13 cellular contexts compared by ENCODE assay signal in the genomic region with DNA sequence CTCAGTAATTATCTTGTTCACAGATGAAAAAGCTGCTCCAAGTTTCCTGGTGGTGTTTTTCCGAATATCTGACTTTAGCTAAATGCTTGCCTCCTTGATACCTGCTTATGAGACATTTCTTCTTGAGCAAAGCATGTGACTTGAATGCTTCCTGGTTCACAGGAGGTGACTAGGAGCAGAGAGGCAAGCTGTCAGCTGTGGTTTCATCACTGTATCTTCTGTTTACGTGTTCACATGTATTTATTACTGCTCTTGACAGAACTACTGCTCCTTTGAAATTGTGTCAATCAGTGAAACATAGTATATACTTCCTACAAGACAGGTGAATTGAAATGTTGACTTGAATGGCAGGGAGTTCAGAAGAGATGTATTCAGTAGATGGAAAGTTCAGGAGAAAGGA. TPM values are rescaled to one million over a fixed set of nuclear protein-coding genes. Genes with fewer than 3 reads are reported as not detected.
DNase-seq lines count a peak whose midpoint lies in the region; ATAC-seq, FAIRE-seq and TF ChIP-seq lines count a peak whose summit lies in the region.
"Had no signal": no experiment of that assay in that cellular context is flagged by ENCODE, and none has a peak within 500 bp of the region (broad histone marks: within the 10 kb centered on the region; RNA-seq: fewer than 3 reads in every experiment).

No MANE protein-coding gene starts in this region.

- ATAC-seq in CD8-positive, alpha-beta T cell: peak; percentile 84
- peak; percentile 54 for ATAC-seq in GM18498 (IDR thresholded peaks at IDR 0.05; ENCODE audit: unreplicated experiment)
- ATAC-seq in HepG2: no peak
- ATAC-seq in GM21528 (IDR thresholded peaks at IDR 0.05; ENCODE audit: low FRiP score, unreplicated experiment): no peak

- no peaks in the 10 kb centered on the region for H3K9me3 ChIP-seq in CD8-positive, alpha-beta T cell (ENCODE audit: low read length)
- no peaks in the 10 kb centered on the region for H3K9me3 ChIP-seq in HepG2 (ENCODE audit: low read length)
- H3K9me3 ChIP-seq: right atrium auricular region had no signal

- H3K4me3 Mint-ChIP-seq in CD8-positive, alpha-beta T cell: no peak overlapping the region
- H3K4me3 Mint-ChIP-seq in activated T-helper 2 cell treated with anti-CD3 and anti-CD28 coated beads, Interferon-gamma antibody, Interleukin-2, Interleukin-4, amounts not matched to agents 10 μg/mL and 5 μg/mL and 100 μg/mL, durations not matched to agents 14 hours and 24 hours and 36 hours (ENCODE audit: low read depth): no peak overlapping the region

- 48% methylated on average over 2 of the region's 2 CpGs for WGBS in HepG2 (ENCODE audit: low lambda C conversion rate)

- no peaks in the 10 kb centered on the region for H3K27me3 ChIP-seq in CD8-positive, alpha-beta T cell (ENCODE audit: insufficient read depth, low read length)
- no peaks in the 10 kb centered on the region for H3K27me3 ChIP-seq in HepG2 (ENCODE audit: control insufficient read depth in 1 of 2, insufficient read depth in 2 of 2, low read length in 2 of 2)
- H3K27me3 ChIP-seq: right atrium auricular region had no signal

- H3K79me2 ChIP-seq in HepG2 (ENCODE audit: insufficient read depth, low read length): no peaks in the 10 kb centered on the region

- no peaks in the 10 kb centered on the region for H3K36me3 ChIP-seq in CD8-positive, alpha-beta T cell (ENCODE audit: insufficient read depth, low read length)
- no peaks in the 10 kb centered on the region for H3K36me3 ChIP-seq in HepG2 (replicated peaks in 1 of 2; ENCODE audit: control insufficient read depth in 1 of 2, insufficient read depth in 2 of 2, low read length in 2 of 2)
- H3K36me3 ChIP-seq: right atrium auricular region had no signal

- intact Hi-C loops in CD8-positive, alpha-beta T cell (cut with DNase I, micrococcal nuclease): loop anchor here (1.0 to 10.0 kb wide), 2 partner anchors 9 to 1160 kb away; partner anchors contain the start of gene SPPL2A (in 1 of the 2)
- intact Hi-C loops in HepG2 (cut with micrococcal nuclease; ENCODE audit: unreplicated experiment): no loop called here
- intact Hi-C loops in activated T-helper 2 cell treated with anti-CD3 and anti-CD28 coated beads, Interferon-gamma antibody, Interleukin-2, Interleukin-4, amounts not matched to agents 10 μg/mL and 5 μg/mL and 100 μg/mL, durations not matched to agents 14 hours and 24 hours and 36 hours (cut with micrococcal nuclease): no loop called here

- no peak overlapping the region for H3K27ac ChIP-seq in CD8-positive, alpha-beta T cell (ENCODE audit: low read depth, low read length)
- H3K27ac ChIP-seq in HepG2 (ENCODE audit: extremely low read length, insufficient read depth, low read length): no peak overlapping the region
- H3K27ac ChIP-seq: right atrium auricular region had no signal

- TF ChIP-seq CTCF in CD8-positive, alpha-beta T cell (IDR thresholded peaks at IDR 0.05): no peak
- TF ChIP-seq CTCF in HepG2 (CRISPR knock-in tag; IDR thresholded peaks at IDR 0.05): no peak

- no peaks in the 10 kb centered on the region for H3K9me3 Mint-ChIP-seq in CD8-positive, alpha-beta T cell
- no peaks in the 10 kb centered on the region for H3K9me3 Mint-ChIP-seq in activated T-helper 2 cell treated with anti-CD3 and anti-CD28 coated beads, Interferon-gamma antibody, Interleukin-2, Interleukin-4, amounts not matched to agents 10 μg/mL and 5 μg/mL and 100 μg/mL, durations not matched to agents 14 hours and 24 hours and 36 hours

- peak in 1 of 7 experiments; percentile 30 for DNase-seq in CD8-positive, alpha-beta T cell
- DNase-seq in activated CD4-positive, alpha-beta T cell treated with anti-CD3 and anti-CD28 coated beads, Interleukin-2, amount 50 U/mL, for 1 hour: peak; percentile 9
- no peak for DNase-seq in HepG2 (ENCODE audit: low spot score)
- DNase-seq in DMS114 treated with DMSO at 0.1 percent for 48 hours (lab: John Stamatoyannopoulos, UW; ENCODE audit: unreplicated experiment): no peak
- DNase-seq in activated T-helper 2 cell treated with anti-CD3 and anti-CD28 coated beads, Interferon-gamma antibody, Interleukin-2, Interleukin-4, amounts not matched to agents 10 μg/mL and 5 μg/mL and 100 μg/mL, durations not matched to agents 14 hours and 24 hours and 36 hours (ENCODE audit: low spot score): no peak
- DNase-seq in UCSD-AML1 (lab: John Stamatoyannopoulos, UW; ENCODE audit: unreplicated experiment): no peak
- DNase-seq: HCEC 1CT, NCI-H1694, T-helper 9 cell had no signal

- peak overlapping the region; percentile 38 for H3K27ac Mint-ChIP-seq in CD8-positive, alpha-beta T cell
- no peak overlapping the region for H3K27ac Mint-ChIP-seq in activated T-helper 2 cell treated with anti-CD3 and anti-CD28 coated beads, Interferon-gamma antibody, Interleukin-2, Interleukin-4, amounts not matched to agents 10 μg/mL and 5 μg/mL and 100 μg/mL, durations not matched to agents 14 hours and 24 hours and 36 hours

- no peak for TF ChIP-seq EP300 in HepG2 (IDR thresholded peaks at IDR 0.05; ENCODE audit: low read depth in 2 of 2, low read length in 2 of 2)
- TF ChIP-seq EP300 in HepG2 (CRISPR knock-in tag; IDR thresholded peaks at IDR 0.05; ENCODE audit: borderline replicate concordance): no peak

- H2AFZ ChIP-seq in HepG2 (ENCODE audit: low read length): peak overlapping the region; percentile 63

- CTCF ChIA-PET in CD8-positive, alpha-beta T cell (lab: Charles Lee): no interaction called here
- CTCF ChIA-PET in HepG2 (lab: Yijun Ruan, JAX; ENCODE audit: low intra/inter-chr PET ratio, low total read pairs): no interaction called here

- H3K4me2 ChIP-seq in HepG2 (ENCODE audit: low read depth, low read length): peak overlapping the region; percentile 8; the same call in 1 of the 2 replicates

- in situ Hi-C loops in HepG2 (cut with HindIII; ENCODE audit: extremely low pct_ligation_motif_present, low pct_unique_long_range_greater_than_20kb): no loop called here

- H3K4me1 ChIP-seq in CD8-positive, alpha-beta T cell (ENCODE audit: insufficient read depth, low read length): no peaks in the 10 kb centered on the region
- H3K4me1 ChIP-seq in HepG2 (ENCODE audit: insufficient read depth, low read length): peaks cover 9% of the 10 kb centered on the region; the same call in 1 of the 2 replicates
- H3K4me1 ChIP-seq: right atrium auricular region had no signal

- H4K20me1 ChIP-seq in HepG2 (ENCODE audit: insufficient read depth, low read length): no peaks in the 10 kb centered on the region

- H3K4me3 ChIP-seq in CD8-positive, alpha-beta T cell (ENCODE audit: low read depth, low read length): no peak overlapping the region
- H3K4me3 ChIP-seq in HepG2 (replicated peaks in 1 of 3; ENCODE audit: insufficient read depth in 1 of 3, low read depth in 2 of 3, low read length in 3 of 3): no peak overlapping the region
- H3K4me3 ChIP-seq: right atrium auricular region had no signal

- H3K9ac ChIP-seq in HepG2 (ENCODE audit: insufficient read depth, low read depth, low read length): no peak overlapping the region

- TF ChIP-seq POLR2A in HepG2 (IDR thresholded peaks at IDR 0.05; ENCODE audit: insufficient read depth in 1 of 2, low read depth in 2 of 2, low read length in 2 of 2): no peak

- no TSS peak for BruUV-seq in HepG2 (replicated peaks; lab: Mats Ljungman, UMichigan)

- no peaks in the 10 kb centered on the region for H3K27me3 Mint-ChIP-seq in CD8-positive, alpha-beta T cell (ENCODE audit: low read depth)
- no peaks in the 10 kb centered on the region for H3K27me3 Mint-ChIP-seq in activated T-helper 2 cell treated with anti-CD3 and anti-CD28 coated beads, Interferon-gamma antibody, Interleukin-2, Interleukin-4, amounts not matched to agents 10 μg/mL and 5 μg/mL and 100 μg/mL, durations not matched to agents 14 hours and 24 hours and 36 hours (ENCODE audit: low read depth)

- POLR2A ChIA-PET in CD8-positive, alpha-beta T cell (lab: Charles Lee): interaction anchor here (1.2 kb wide), 1 partner anchor 9 kb away, joined by 4 read pairs; the partner anchor contains the start of gene SPPL2A
- POLR2A ChIA-PET in HepG2 (lab: Yijun Ruan, JAX): interaction anchor here (1.9 kb wide), 1 partner anchor 9 kb away, joined by 9 read pairs; the partner anchor contains the start of gene SPPL2A

- TF ChIP-seq RAD21 in HepG2 (CRISPR knock-in tag; IDR thresholded peaks at IDR 0.05): no peak

- peaks cover 11% of the 10 kb centered on the region for H3K4me1 Mint-ChIP-seq in CD8-positive, alpha-beta T cell (ENCODE audit: low read depth)
- peaks cover 9% of the 10 kb centered on the region for H3K4me1 Mint-ChIP-seq in activated T-helper 2 cell treated with anti-CD3 and anti-CD28 coated beads, Interferon-gamma antibody, Interleukin-2, Interleukin-4, amounts not matched to agents 10 μg/mL and 5 μg/mL and 100 μg/mL, durations not matched to agents 14 hours and 24 hours and 36 hours (ENCODE audit: low read depth)

- FAIRE-seq in HepG2 (lab: Jason Lieb, UNC): no peak
- FAIRE-seq: HTR-8/SVneo had no signal

- H3K36me3 Mint-ChIP-seq in CD8-positive, alpha-beta T cell: no peaks in the 10 kb centered on the region
- no peaks in the 10 kb centered on the region for H3K36me3 Mint-ChIP-seq in activated T-helper 2 cell treated with anti-CD3 and anti-CD28 coated beads, Interferon-gamma antibody, Interleukin-2, Interleukin-4, amounts not matched to agents 10 μg/mL and 5 μg/mL and 100 μg/mL, durations not matched to agents 14 hours and 24 hours and 36 hours (ENCODE audit: low read depth)

RNA-seq across cellular contexts. Expression of gene SPPL2A, which starts 8.9 kb away (rescaled TPM):
- total RNA-seq in CD8-positive, alpha-beta T cell: 10 to 100 TPM; 33.4 to 36.8 TPM
- 69.9 and 105 TPM in 2 replicates for total RNA-seq in HepG2 (2016; rRNA removed; fragmentation: Illumina TruSeq; extraction: Trizol)
- total RNA-seq in HepG2 (2016; cell fraction: cytosol; rRNA removed; fragmentation: Illumina TruSeq; extraction: Trizol; ENCODE audit: low read depth): 27.3 and 31.2 TPM in 2 replicates
- total RNA-seq in HepG2 (2016; cell fraction: insoluble cytoplasmic fraction; rRNA removed; fragmentation: Illumina TruSeq; extraction: Trizol): 66.5 and 98.8 TPM in 2 replicates
- 43.0 and 45.8 TPM in 2 replicates for total RNA-seq in HepG2 (2016; cell fraction: membrane; rRNA removed; fragmentation: Illumina TruSeq; extraction: Trizol)
- 81.8 and 105 TPM in 2 replicates for total RNA-seq in HepG2 (2016; cell fraction: nucleus; rRNA removed; fragmentation: Illumina TruSeq; extraction: Trizol)
- 80.5 and 87.1 TPM in 2 replicates for polyA plus RNA-seq in HepG2 (2011; rRNA removed)
- polyA plus RNA-seq in HepG2 (2011; cell fraction: cytosol; rRNA removed): 28.9 and 46.4 TPM in 2 replicates
- polyA plus RNA-seq in HepG2 (2011; cell fraction: nucleus; rRNA removed): 143 and 183 TPM in 2 replicates
- polyA plus RNA-seq in HepG2 (2012): 73.6 TPM in 2 replicates
- polyA plus RNA-seq in HepG2 (2016; cell fraction: cytosol; fragmentation: Illumina TruSeq; extraction: Trizol; ENCODE audit: low read depth): 12.7 and 16.1 TPM in 2 replicates
- polyA plus RNA-seq in HepG2 (2016; cell fraction: insoluble cytoplasmic fraction; fragmentation: Illumina TruSeq; extraction: Trizol; ENCODE audit: low read depth): 38.1 and 38.6 TPM in 2 replicates
- 20.8 and 23.3 TPM in 2 replicates for polyA plus RNA-seq in HepG2 (2016; cell fraction: membrane; fragmentation: Illumina TruSeq; extraction: Trizol; ENCODE audit: low read depth)
- polyA plus RNA-seq in HepG2 (2016; cell fraction: nucleus; fragmentation: Illumina TruSeq; extraction: Trizol; ENCODE audit: insufficient read depth, low read depth): 101 TPM in 2 replicates
- polyA minus RNA-seq in HepG2 (2011; rRNA and poly(A)+ RNA removed; ENCODE audit: low replicate concordance): 29.8 and 31.4 TPM in 2 replicates
- 33.5 and 35.2 TPM in 2 replicates for polyA minus RNA-seq in HepG2 (2011; cell fraction: cytosol; rRNA and poly(A)+ RNA removed)
- 51.2 and 70.0 TPM in 2 replicates for polyA minus RNA-seq in HepG2 (2011; cell fraction: nucleus; rRNA and poly(A)+ RNA removed)
- total RNA-seq in activated T-helper 2 cell treated with anti-CD3 and anti-CD28 coated beads, Interferon-gamma antibody, Interleukin-2, Interleukin-4, amounts not matched to agents 10 μg/mL and 5 μg/mL and 100 μg/mL, durations not matched to agents 14 hours and 24 hours and 36 hours: 97.3 and 99.0 TPM in 2 replicates

Comparison
In these comparisons a context has a peak if more than half of its experiments do, and no peak if none do; other contexts are left out.
1. ATAC-seq: peak in CD8-positive, alpha-beta T cell (single experiment) and GM18498 (single experiment); none in HepG2 (single experiment) and GM21528 (single experiment).
2. intact Hi-C loops: an anchor here in CD8-positive, alpha-beta T cell (1.0 to 10.0 kb wide); none called in HepG2 and activated T-helper 2 cell treated with anti-CD3 and anti-CD28 coated beads, Interferon-gamma antibody, Interleukin-2, Interleukin-4, amounts not matched to agents 10 μg/mL and 5 μg/mL and 100 μg/mL, durations not matched to agents 14 hours and 24 hours and 36 hours.